ENCODE assay signal across 20 cellular contexts in the genomic region with DNA sequence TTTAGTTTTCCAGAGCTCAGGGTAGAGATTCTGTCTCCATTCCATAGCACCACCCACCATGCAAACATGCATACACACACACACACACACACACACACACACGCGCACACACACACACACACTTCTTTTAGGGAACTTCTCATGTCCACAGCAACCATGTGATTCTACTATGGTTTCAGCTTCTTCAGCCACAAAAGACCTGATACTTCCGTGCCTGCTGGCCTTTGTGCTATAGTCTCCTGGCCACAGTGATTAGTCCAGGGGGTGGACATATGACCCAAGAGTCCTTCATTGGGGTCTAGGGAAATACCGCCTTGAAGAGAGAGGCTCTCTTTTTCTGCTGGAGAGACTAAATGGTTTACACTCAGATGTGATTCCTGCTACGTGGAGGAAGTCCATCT. TPM values are rescaled to one million over a fixed set of nuclear protein-coding genes. Genes with fewer than 3 reads are reported as not detected.
DNase-seq lines count a peak whose midpoint lies in the region; ATAC-seq and TF ChIP-seq lines count a peak whose summit lies in the region.
"Had no signal": no experiment of that assay in that cellular context is flagged by ENCODE, and none has a peak within 500 bp of the region (broad histone marks: within the 10 kb centered on the region; RNA-seq: fewer than 3 reads in every experiment).

No MANE protein-coding gene starts in this region.

- H3K4me2 ChIP-seq in mesenchymal stem cell (ENCODE audit: low read length, poor library complexity, severe bottlenecking) = no peak overlapping the region

- H2AK5ac ChIP-seq in mesenchymal stem cell (ENCODE audit: low read length, severe bottlenecking) = no peak overlapping the region

- H3K36me3 Mint-ChIP-seq in WTC11 = no peaks in the 10 kb centered on the region

- DNase-seq in GDM1 (lab: John Stamatoyannopoulos, UW) (peak; percentile 17), WTC11 (ENCODE audit: low spot score) (no peak), mesenchymal stem cell (no peak), activated gamma-delta T cell treated with Interleukin-2 at 50 U/mL for 16 hours (no peak), D341Med (ENCODE audit: low spot score) (no peak)
- DNase-seq in stimulated activated CD4-positive, alpha-beta T cell treated with anti-CD3 and anti-CD28 coated beads, Interleukin-4, amount 100 ng/mL, for 24 hours = no peak
- DNase-seq: activated CD4-positive, alpha-beta T cell treated with anti-CD3 and anti-CD28 coated beads for 36 hours; activated naive CD4-positive, alpha-beta T cell treated with Interleukin-2 at 50 U/mL for 16 hours; COR-L47; effector memory CD8-positive, alpha-beta T cell; Karpas-422; kidney; NCI-H1417 treated with DMSO at 0.1 percent for 48 hours; NCI-H226; SHP77; T-helper 2 cell had no signal

- H2BK12ac ChIP-seq in mesenchymal stem cell (ENCODE audit: low read length in 2 of 2) = no peak overlapping the region

- H3K9ac ChIP-seq in HUES64 (ENCODE audit: low read depth, low read length) (no peak overlapping the region), mesenchymal stem cell (ENCODE audit: low read length) (peak overlapping the region; percentile 62)

- ATAC-seq in WTC11 (no peak), HG02970 (IDR thresholded peaks at IDR 0.05; ENCODE audit: low FRiP score, unreplicated experiment) (no peak)
- ATAC-seq: activated CD4-positive, alpha-beta T cell treated with anti-CD3 and anti-CD28 coated beads for 36 hours; effector memory CD8-positive, alpha-beta T cell had no signal

- no peak overlapping the region for H3K14ac ChIP-seq in mesenchymal stem cell (ENCODE audit: low read length in 2 of 2)

- peaks cover 68% of the 10 kb centered on the region for H3K4me1 ChIP-seq in HUES64 (ENCODE audit: insufficient read depth, low read length)
- peaks cover 6% of the 10 kb centered on the region for H3K4me1 ChIP-seq in mesenchymal stem cell (ENCODE audit: control insufficient read depth, insufficient read depth, low read depth, low read length)

- peak overlapping the region; percentile 3; the same call in 1 of the 2 replicates for H3K27ac ChIP-seq in HUES64 (ENCODE audit: low read depth, low read length)
- no peak overlapping the region for H3K27ac ChIP-seq in mesenchymal stem cell (ENCODE audit: low read length, poor library complexity, severe bottlenecking)
- H3K27ac ChIP-seq: neutrophil, suprapubic skin had no signal

- H3K27ac Mint-ChIP-seq in WTC11 = peak overlapping the region; percentile 21; the same call in 1 of the 2 replicates
- H3K27ac Mint-ChIP-seq: activated CD4-positive, alpha-beta T cell treated with anti-CD3 and anti-CD28 coated beads for 36 hours; effector memory CD8-positive, alpha-beta T cell had no signal

- no peak overlapping the region for H3K23ac ChIP-seq in mesenchymal stem cell (ENCODE audit: low read length in 2 of 2)

- H3K27me3 ChIP-seq in HUES64 (ENCODE audit: insufficient read depth, low read length) (no peaks in the 10 kb centered on the region), mesenchymal stem cell (ENCODE audit: control insufficient read depth in 1 of 2, insufficient read depth in 1 of 2, low read length in 2 of 2) (no peaks in the 10 kb centered on the region)
- H3K27me3 ChIP-seq: suprapubic skin had no signal

- H4K8ac ChIP-seq in mesenchymal stem cell (ENCODE audit: low read length) = no peak overlapping the region

- H3K9me3 Mint-ChIP-seq in WTC11 = no peaks in the 10 kb centered on the region
- H3K9me3 Mint-ChIP-seq: effector memory CD8-positive, alpha-beta T cell had no signal

- CTCF ChIA-PET in WTC11 (lab: Charles Lee) = interaction anchor here (0.6 to 1.7 kb wide), 3 partner anchors 9 to 67 kb away, joined by 3 read pairs; partner anchors contain the start of gene CARMIL1

- no peak overlapping the region for H3K18ac ChIP-seq in mesenchymal stem cell (ENCODE audit: low read depth in 1 of 2, low read length in 2 of 2)

- H3K79me1 ChIP-seq in mesenchymal stem cell (replicated peaks; ENCODE audit: low read length, poor library complexity, severe bottlenecking) = peaks cover 37% of the 10 kb centered on the region

- no peak overlapping the region for H4K91ac ChIP-seq in mesenchymal stem cell (ENCODE audit: low read length)

- 59% methylated on average over 5 of the region's 5 CpGs for WGBS in HUES64
- 54% methylated on average over 5 of the region's 5 CpGs for WGBS in mesenchymal stem cell

- H3K4me1 Mint-ChIP-seq in WTC11 = peaks cover 84% of the 10 kb centered on the region

- POLR2A ChIA-PET in WTC11 (lab: Charles Lee) = no interaction called here

- no peak overlapping the region for H3K4me3 Mint-ChIP-seq in WTC11
- H3K4me3 Mint-ChIP-seq: activated CD4-positive, alpha-beta T cell treated with anti-CD3 and anti-CD28 coated beads for 36 hours; effector memory CD8-positive, alpha-beta T cell had no signal

- H2BK5ac ChIP-seq in mesenchymal stem cell (ENCODE audit: low read depth, low read length, poor library complexity, severe bottlenecking) = no peak overlapping the region

- H3K27me3 Mint-ChIP-seq in WTC11 (ENCODE audit: low read depth) = no peaks in the 10 kb centered on the region
- H3K27me3 Mint-ChIP-seq: activated CD4-positive, alpha-beta T cell treated with anti-CD3 and anti-CD28 coated beads for 36 hours had no signal

- TF ChIP-seq CTCF in WTC11 (IDR thresholded peaks at IDR 0.05) = no peak

- H2BK120ac ChIP-seq in mesenchymal stem cell (ENCODE audit: low read depth, low read length) = no peak overlapping the region

- H3K9me3 ChIP-seq in HUES64 (ENCODE audit: insufficient read depth, low read depth, low read length) (no peaks in the 10 kb centered on the region), mesenchymal stem cell (ENCODE audit: control insufficient read depth, low read length) (no peaks in the 10 kb centered on the region)
- H3K9me3 ChIP-seq: neutrophil, suprapubic skin had no signal

- no peak overlapping the region for H3K4me3 ChIP-seq in HUES64 (ENCODE audit: low read length)
- H3K4me3 ChIP-seq in mesenchymal stem cell (ENCODE audit: insufficient read depth in 1 of 2, low read depth in 1 of 2, low read length in 2 of 2) = no peak overlapping the region
- H3K4me3 ChIP-seq: suprapubic skin had no signal

- H2BK15ac ChIP-seq in mesenchymal stem cell (ENCODE audit: low read depth, poor library complexity, severe bottlenecking) = no peak overlapping the region

- H3K36me3 ChIP-seq in HUES64 (ENCODE audit: insufficient read depth, low read length) (no peaks in the 10 kb centered on the region), mesenchymal stem cell (ENCODE audit: control insufficient read depth in 1 of 2, insufficient read depth in 2 of 2, low read depth in 1 of 2, low read length in 2 of 2) (no peaks in the 10 kb centered on the region)
- H3K36me3 ChIP-seq: neutrophil, suprapubic skin had no signal

- no peak overlapping the region for H2AFZ ChIP-seq in mesenchymal stem cell (ENCODE audit: low read depth, low read length)

- no peak overlapping the region for H3K4ac ChIP-seq in mesenchymal stem cell (ENCODE audit: low read depth in 1 of 2, low read length in 2 of 2)

TF ChIP-seq in WTC11, 78 proteins besides CTCF, POLR2A, EP300 and RAD21:
- TF ChIP-seq IRF1 (CRISPR knock-in tag; IDR thresholded peaks at IDR 0.05) = no peak
- TF ChIP-seq FOXP1 (CRISPR knock-in tag; IDR thresholded peaks at IDR 0.05; ENCODE audit: borderline replicate concordance) = no peak
- TF ChIP-seq IRF2 (CRISPR knock-in tag; IDR thresholded peaks at IDR 0.05; ENCODE audit: borderline replicate concordance, low read depth) = no peak
- TF ChIP-seq SOX15 (CRISPR knock-in tag; IDR thresholded peaks at IDR 0.05) = no peak
- TF ChIP-seq FOXP4 (CRISPR knock-in tag; IDR thresholded peaks at IDR 0.05) = no peak
- TF ChIP-seq SP1 (CRISPR knock-in tag; conservative IDR thresholded peaks at IDR 0.05) = no peak
- no peak for TF ChIP-seq ESRRA (CRISPR knock-in tag; IDR thresholded peaks at IDR 0.05; ENCODE audit: borderline replicate concordance)

RNA-seq across cellular contexts. Expression of gene CARMIL1, which starts 53.5 kb away (rescaled TPM):
- 18.4 TPM for polyA plus RNA-seq in HUES64 (2013, experiment 1 of 2)
- polyA plus RNA-seq in HUES64 (2013, experiment 2 of 2) = 18.1 TPM
- 35.1 to 37.6 TPM (median 36.2 TPM) in 3 replicates for total RNA-seq in WTC11 (2021)
- polyA plus RNA-seq in mesenchymal stem cell (2013, experiment 1 of 2) = 1.4 TPM
- polyA plus RNA-seq in mesenchymal stem cell (2013, experiment 2 of 2) = 1.7 TPM
